ENCODE assay signal across 1 cellular context in genomic region chr4:11720292-11720691, GRCh38.
TF ChIP-seq lines count a peak whose summit lies in the region.

No MANE protein-coding gene starts in this region.

TF ChIP-seq in GM23338, 12 proteins besides CTCF, POLR2A, EP300 and RAD21 (continued from another document):
- TF ChIP-seq ZNF462 (CRISPR knock-in tag; IDR thresholded peaks at IDR 0.05), result no peak
- no peak for TF ChIP-seq ZNF331 (CRISPR knock-in tag; IDR thresholded peaks at IDR 0.05; ENCODE audit: low read depth)
- no peak for TF ChIP-seq CREB1 (CRISPR knock-in tag; IDR thresholded peaks at IDR 0.05; ENCODE audit: low read depth)
- TF ChIP-seq ZNF114 (CRISPR knock-in tag; IDR thresholded peaks at IDR 0.05), result no peak
